ENCODE assay signal across 1 cellular context in the genomic region with DNA sequence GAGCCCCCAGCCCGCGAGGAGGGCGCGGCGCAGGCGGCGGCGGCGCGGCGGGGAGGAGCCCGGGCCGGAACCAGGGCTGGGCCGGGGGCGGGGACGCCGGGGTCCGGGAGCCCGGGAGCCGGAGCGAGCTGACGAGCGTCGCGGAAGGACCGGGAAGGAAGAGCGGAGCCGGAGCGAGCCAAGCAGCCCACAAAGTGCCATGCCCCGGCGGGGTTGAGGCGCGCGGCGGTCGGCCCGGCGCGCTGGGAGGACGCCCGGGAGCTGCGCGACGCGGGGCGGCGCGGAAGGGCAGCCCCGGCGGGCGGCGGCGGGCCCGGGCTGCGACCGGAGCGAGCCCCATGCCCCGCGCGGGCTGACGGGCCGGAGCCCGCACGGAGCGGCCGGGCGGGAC.
TF ChIP-seq lines count a peak whose summit lies in the region.

No MANE protein-coding gene starts in this region.

TF ChIP-seq in GM12878, 131 proteins besides CTCF, POLR2A, EP300 and RAD21 (continued from another document):
- TF ChIP-seq, protein P1, sequence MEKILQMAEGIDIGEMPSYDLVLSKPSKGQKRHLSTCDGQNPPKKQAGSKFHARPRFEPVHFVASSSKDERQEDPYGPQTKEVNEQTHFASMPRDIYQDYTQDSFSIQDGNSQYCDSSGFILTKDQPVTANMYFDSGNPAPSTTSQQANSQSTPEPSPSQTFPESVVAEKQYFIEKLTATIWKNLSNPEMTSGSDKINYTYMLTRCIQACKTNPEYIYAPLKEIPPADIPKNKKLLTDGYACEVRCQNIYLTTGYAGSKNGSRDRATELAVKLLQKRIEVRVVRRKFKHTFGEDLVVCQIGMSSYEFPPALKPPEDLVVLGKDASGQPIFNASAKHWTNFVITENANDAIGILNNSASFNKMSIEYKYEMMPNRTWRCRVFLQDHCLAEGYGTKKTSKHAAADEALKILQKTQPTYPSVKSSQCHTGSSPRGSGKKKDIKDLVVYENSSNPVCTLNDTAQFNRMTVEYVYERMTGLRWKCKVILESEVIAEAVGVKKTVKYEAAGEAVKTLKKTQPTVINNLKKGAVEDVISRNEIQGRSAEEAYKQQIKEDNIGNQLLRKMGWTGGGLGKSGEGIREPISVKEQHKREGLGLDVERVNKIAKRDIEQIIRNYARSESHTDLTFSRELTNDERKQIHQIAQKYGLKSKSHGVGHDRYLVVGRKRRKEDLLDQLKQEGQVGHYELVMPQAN (conservative IDR thresholded peaks at IDR 0.05): peak; percentile 40; the same call in 1 of the 2 replicates
- TF ChIP-seq, protein P2, sequence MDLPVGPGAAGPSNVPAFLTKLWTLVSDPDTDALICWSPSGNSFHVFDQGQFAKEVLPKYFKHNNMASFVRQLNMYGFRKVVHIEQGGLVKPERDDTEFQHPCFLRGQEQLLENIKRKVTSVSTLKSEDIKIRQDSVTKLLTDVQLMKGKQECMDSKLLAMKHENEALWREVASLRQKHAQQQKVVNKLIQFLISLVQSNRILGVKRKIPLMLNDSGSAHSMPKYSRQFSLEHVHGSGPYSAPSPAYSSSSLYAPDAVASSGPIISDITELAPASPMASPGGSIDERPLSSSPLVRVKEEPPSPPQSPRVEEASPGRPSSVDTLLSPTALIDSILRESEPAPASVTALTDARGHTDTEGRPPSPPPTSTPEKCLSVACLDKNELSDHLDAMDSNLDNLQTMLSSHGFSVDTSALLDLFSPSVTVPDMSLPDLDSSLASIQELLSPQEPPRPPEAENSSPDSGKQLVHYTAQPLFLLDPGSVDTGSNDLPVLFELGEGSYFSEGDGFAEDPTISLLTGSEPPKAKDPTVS (IDR thresholded peaks at IDR 0.05; ENCODE audit: low read depth, low read length): no peak
- no peak for TF ChIP-seq HDGF (IDR thresholded peaks at IDR 0.05)
- TF ChIP-seq MTA3 (IDR thresholded peaks at IDR 0.05; ENCODE audit: borderline replicate concordance, low read length): no peak
- TF ChIP-seq, protein P3, sequence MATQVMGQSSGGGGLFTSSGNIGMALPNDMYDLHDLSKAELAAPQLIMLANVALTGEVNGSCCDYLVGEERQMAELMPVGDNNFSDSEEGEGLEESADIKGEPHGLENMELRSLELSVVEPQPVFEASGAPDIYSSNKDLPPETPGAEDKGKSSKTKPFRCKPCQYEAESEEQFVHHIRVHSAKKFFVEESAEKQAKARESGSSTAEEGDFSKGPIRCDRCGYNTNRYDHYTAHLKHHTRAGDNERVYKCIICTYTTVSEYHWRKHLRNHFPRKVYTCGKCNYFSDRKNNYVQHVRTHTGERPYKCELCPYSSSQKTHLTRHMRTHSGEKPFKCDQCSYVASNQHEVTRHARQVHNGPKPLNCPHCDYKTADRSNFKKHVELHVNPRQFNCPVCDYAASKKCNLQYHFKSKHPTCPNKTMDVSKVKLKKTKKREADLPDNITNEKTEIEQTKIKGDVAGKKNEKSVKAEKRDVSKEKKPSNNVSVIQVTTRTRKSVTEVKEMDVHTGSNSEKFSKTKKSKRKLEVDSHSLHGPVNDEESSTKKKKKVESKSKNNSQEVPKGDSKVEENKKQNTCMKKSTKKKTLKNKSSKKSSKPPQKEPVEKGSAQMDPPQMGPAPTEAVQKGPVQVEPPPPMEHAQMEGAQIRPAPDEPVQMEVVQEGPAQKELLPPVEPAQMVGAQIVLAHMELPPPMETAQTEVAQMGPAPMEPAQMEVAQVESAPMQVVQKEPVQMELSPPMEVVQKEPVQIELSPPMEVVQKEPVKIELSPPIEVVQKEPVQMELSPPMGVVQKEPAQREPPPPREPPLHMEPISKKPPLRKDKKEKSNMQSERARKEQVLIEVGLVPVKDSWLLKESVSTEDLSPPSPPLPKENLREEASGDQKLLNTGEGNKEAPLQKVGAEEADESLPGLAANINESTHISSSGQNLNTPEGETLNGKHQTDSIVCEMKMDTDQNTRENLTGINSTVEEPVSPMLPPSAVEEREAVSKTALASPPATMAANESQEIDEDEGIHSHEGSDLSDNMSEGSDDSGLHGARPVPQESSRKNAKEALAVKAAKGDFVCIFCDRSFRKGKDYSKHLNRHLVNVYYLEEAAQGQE (IDR thresholded peaks at IDR 0.05; ENCODE audit: low read depth, low read length): no peak
- no peak for TF ChIP-seq ETV6 (conservative IDR thresholded peaks at IDR 0.05 in 1 of 2, IDR thresholded peaks at IDR 0.05 in 1 of 2; ENCODE audit: borderline replicate concordance in 1 of 2, low read depth in 1 of 2)
